ENCODE assay signal across 1 cellular context in the genomic region with DNA sequence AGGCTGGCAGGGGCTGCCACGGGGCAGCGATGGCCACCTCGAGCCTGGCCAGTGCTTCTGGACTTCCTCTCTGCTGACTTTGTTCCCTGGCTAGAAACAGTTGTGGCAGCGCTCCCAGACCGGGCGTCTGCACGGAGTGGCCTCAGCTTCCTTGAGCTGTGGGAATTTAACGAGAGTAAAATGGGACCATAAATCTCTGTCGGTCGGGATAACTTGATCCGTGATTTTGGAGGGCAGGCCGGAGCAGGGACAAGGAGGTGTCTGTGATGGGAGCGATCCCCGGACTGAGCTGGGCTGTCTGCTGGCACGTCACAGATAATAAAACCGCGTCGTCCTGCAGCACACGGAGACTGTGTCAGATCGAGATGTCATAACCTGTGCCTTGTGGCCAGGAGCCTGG.
TF ChIP-seq lines count a peak whose summit lies in the region.

No MANE protein-coding gene starts in this region.

TF ChIP-seq in endothelial cell of umbilical vein, 7 proteins besides CTCF, POLR2A, EP300 and RAD21:
- TF ChIP-seq MYC (IDR thresholded peaks at IDR 0.05; ENCODE audit: low read depth, low read length) (no peak), EZH2 (IDR thresholded peaks at IDR 0.05; ENCODE audit: borderline replicate concordance, low read depth, low read length, severe bottlenecking) (peak; percentile 60)
